14 cellular contexts compared by ENCODE assay signal in genomic region chr2:61995515-61995914, GRCh38.
A peak's percentile ranks its signal among the peaks of the same experiment; 100 is the strongest.
DNase-seq lines count a peak whose midpoint lies in the region; ATAC-seq, FAIRE-seq and TF ChIP-seq lines count a peak whose summit lies in the region.
"Had no signal": no experiment of that assay in that cellular context is flagged by ENCODE, and none has a peak within 500 bp of the region (broad histone marks: within the 10 kb centered on the region; RNA-seq: fewer than 3 reads in every experiment).

No MANE protein-coding gene starts in this region.

- no peaks in the 10 kb centered on the region for H3K36me3 ChIP-seq in K562 (ENCODE audit: control insufficient read depth, insufficient read depth, low read length)
- no peaks in the 10 kb centered on the region for H3K36me3 ChIP-seq in brain microvascular endothelial cell (replicated peaks)
- no peaks in the 10 kb centered on the region for H3K36me3 ChIP-seq in ascending aorta
- H3K36me3 ChIP-seq: HAP-1, ovary had no signal

- H3K4me1 ChIP-seq in K562 (replicated peaks in 1 of 2; ENCODE audit: control insufficient read depth in 2 of 2, insufficient read depth in 2 of 2, low read length in 2 of 2) (peaks cover 0 to 12% of the 10 kb centered on the region in 2 experiments; a peak in 2 of 5 replicates), ascending aorta (no peaks in the 10 kb centered on the region)
- H3K4me1 ChIP-seq: HAP-1 had no signal

- POLR2A ChIA-PET in K562 (lab: Yijun Ruan, JAX) = interaction anchor here (0.6 to 1.2 kb wide), 4 partner anchors 12 to 438 kb away, joined by 3 to 4 read pairs (median 4); no protein-coding TSS in a partner anchor
- POLR2A ChIA-PET in CD4-positive, alpha-beta T cell (lab: Charles Lee) = interaction anchor here (0.8 kb wide), 1 partner anchor 230 kb away, joined by 3 read pairs; no protein-coding TSS in a partner anchor

- H3K9ac ChIP-seq in K562 (ENCODE audit: insufficient read depth in 1 of 2, low read depth in 2 of 2, low read length in 2 of 2) = no peak overlapping the region

- H3K27me3 ChIP-seq in K562 (ENCODE audit: control insufficient read depth in 2 of 2, insufficient read depth in 2 of 2, low read length in 2 of 2) (no peaks in the 10 kb centered on the region), brain microvascular endothelial cell (replicated peaks) (no peaks in the 10 kb centered on the region), ascending aorta (no peaks in the 10 kb centered on the region)
- H3K27me3 ChIP-seq in CD4-positive, alpha-beta T cell (ENCODE audit: control insufficient read depth, insufficient read depth, low read length) = no peaks in the 10 kb centered on the region
- H3K27me3 ChIP-seq: ovary had no signal

- TF ChIP-seq EP300 in K562 (IDR thresholded peaks at IDR 0.05; ENCODE audit: low read length) = no peak

- H3K79me2 ChIP-seq in K562 (ENCODE audit: control insufficient read depth, insufficient read depth, low read length) = no peaks in the 10 kb centered on the region

- no peak for TF ChIP-seq CTCF in K562 (IDR thresholded peaks at IDR 0.05 in 2 of 3, conservative IDR thresholded peaks at IDR 0.05 in 1 of 3; ENCODE audit: insufficient read depth in 2 of 3, low read depth in 1 of 3, low read length in 3 of 3)
- TF ChIP-seq CTCF in CD4-positive, alpha-beta T cell (IDR thresholded peaks at IDR 0.05) = no peak
- TF ChIP-seq CTCF in brain microvascular endothelial cell (IDR thresholded peaks at IDR 0.05; ENCODE audit: low read depth, low read length, missing control alignments) = no peak
- TF ChIP-seq CTCF in ascending aorta (IDR thresholded peaks at IDR 0.05) = no peak

- whole genome bisulfite sequencing in K562 (ENCODE audit: insufficient coverage, low coverage, missing lambda C conversion rate) = 27% methylated on average over 2 of the region's 2 CpGs

- H3K27me3 Mint-ChIP-seq in CD4-positive, alpha-beta T cell = no peaks in the 10 kb centered on the region
- H3K27me3 Mint-ChIP-seq: IgD-negative memory B cell had no signal

- H3K4me3 Mint-ChIP-seq in CD4-positive, alpha-beta T cell = no peak overlapping the region
- H3K4me3 Mint-ChIP-seq: CD8-positive, alpha-beta T cell; IgD-negative memory B cell had no signal

- no peaks in the 10 kb centered on the region for H3K9me1 ChIP-seq in K562 (ENCODE audit: control insufficient read depth, insufficient read depth, low read length)

- H3K36me3 Mint-ChIP-seq in CD4-positive, alpha-beta T cell (ENCODE audit: low read depth) = no peaks in the 10 kb centered on the region

- H3K9me3 ChIP-seq in K562 (replicated peaks; ENCODE audit: control insufficient read depth, insufficient read depth, low read depth, low read length) = no peaks in the 10 kb centered on the region
- no peaks in the 10 kb centered on the region for H3K9me3 ChIP-seq in CD4-positive, alpha-beta T cell (ENCODE audit: control insufficient read depth, low read length)
- H3K9me3 ChIP-seq in ascending aorta = no peaks in the 10 kb centered on the region
- H3K9me3 ChIP-seq: HAP-1, ovary had no signal

- intact Hi-C loops in K562 (cut with micrococcal nuclease) = loop anchor here (1.0 to 10.0 kb wide), 2 partner anchors 219 to 302 kb away; no protein-coding TSS in a partner anchor
- intact Hi-C loops in CD4-positive, alpha-beta T cell (cut with DNase I, micrococcal nuclease) = loop anchor here in 1 of 2 experiments (10.0 kb wide), 1 partner anchor 779 kb away; no protein-coding TSS in a partner anchor
- intact Hi-C loops in ascending aorta (cut with DNase I) = loop anchor here (1.0 kb wide), 1 partner anchor 416 kb away; no protein-coding TSS in a partner anchor

- in situ Hi-C loops in K562 (cut with MboI) (no loop called here), brain microvascular endothelial cell (cut with HindIII; ENCODE audit: low pct_ligation_motif_present, low sequenced_read_pairs) (no loop called here)

- DNase-seq in K562 (ENCODE audit: extremely low read depth in 1 of 4, low spot score in 3 of 4) = peak in 2 of 4 experiments; percentile 12 to 17
- no peak for DNase-seq in CD4-positive, alpha-beta T cell
- no peak for DNase-seq in GF-D8 (lab: John Stamatoyannopoulos, UW)
- no peak for DNase-seq in brain microvascular endothelial cell
- DNase-seq in ascending aorta (ENCODE audit: low spot score in 2 of 2) = no peak
- DNase-seq: CD8-positive, alpha-beta T cell; NCI-H2029; ovary had no signal

- no peak for TF ChIP-seq POLR2A in K562 (conservative IDR thresholded peaks at IDR 0.05)

- H3K27ac ChIP-seq in K562 (ENCODE audit: extremely low read depth, low read depth, low read length) (no peak overlapping the region), brain microvascular endothelial cell (no peak overlapping the region), ascending aorta (no peak overlapping the region)
- H3K27ac ChIP-seq in CD4-positive, alpha-beta T cell (ENCODE audit: low read depth, low read length) = no peak overlapping the region
- H3K27ac ChIP-seq: ovary had no signal

- no peak overlapping the region for H3K4me3 ChIP-seq in K562
- no peak overlapping the region for H3K4me3 ChIP-seq in brain microvascular endothelial cell (ENCODE audit: low read depth, low read length)
- H3K4me3 ChIP-seq in ascending aorta = no peak overlapping the region
- H3K4me3 ChIP-seq: HAP-1, ovary had no signal

- H3K4me2 ChIP-seq in K562 (ENCODE audit: insufficient read depth, low read length) = no peak overlapping the region

- no peaks in the 10 kb centered on the region for H3K9me3 Mint-ChIP-seq in CD4-positive, alpha-beta T cell
- H3K9me3 Mint-ChIP-seq: CD8-positive, alpha-beta T cell; IgD-negative memory B cell had no signal

- H4K20me1 ChIP-seq in K562 (replicated peaks; ENCODE audit: control insufficient read depth, insufficient read depth, low read length) = no peaks in the 10 kb centered on the region

- H3K4me1 Mint-ChIP-seq in CD4-positive, alpha-beta T cell (ENCODE audit: low read depth) = peaks cover 6% of the 10 kb centered on the region

- ATAC-seq in GM18858 (IDR thresholded peaks at IDR 0.05; ENCODE audit: unreplicated experiment) = peak; percentile 82
- peak; percentile 67 for ATAC-seq in GM21619 (IDR thresholded peaks at IDR 0.05; ENCODE audit: unreplicated experiment)
- ATAC-seq in HG03135 (IDR thresholded peaks at IDR 0.05; ENCODE audit: unreplicated experiment) = peak; percentile 64
- ATAC-seq in K562 = peak; percentile 64
- no peak for ATAC-seq in CD4-positive, alpha-beta T cell (ENCODE audit: poor library complexity)
- ATAC-seq: CD8-positive, alpha-beta T cell; Panc1 had no signal

- CTCF ChIA-PET in K562 (lab: Yijun Ruan, JAX; ENCODE audit: low intra/inter-chr PET ratio) = interaction anchor here (0.7 kb wide), 1 partner anchor 194 kb away, joined by 3 read pairs; no protein-coding TSS in a partner anchor
- CTCF ChIA-PET in CD4-positive, alpha-beta T cell (lab: Charles Lee) = no interaction called here

- no peak overlapping the region for H2AFZ ChIP-seq in K562 (ENCODE audit: low read depth, low read length)

- TF ChIP-seq RAD21 in K562 (CRISPR knock-in tag; conservative IDR thresholded peaks at IDR 0.05 in 1 of 2, IDR thresholded peaks at IDR 0.05 in 1 of 2) = 0 out of 4 replicates have a peak, but pooled peaks of 1 of the 2 experiments have one; percentile 17

- H3K27ac Mint-ChIP-seq in CD4-positive, alpha-beta T cell = no peak overlapping the region
- H3K27ac Mint-ChIP-seq: CD8-positive, alpha-beta T cell had no signal

- BruUV-seq in K562 (replicated peaks; lab: Mats Ljungman, UMichigan) = no TSS peak

- no peak for FAIRE-seq in K562 (lab: Jason Lieb, UNC)

TF ChIP-seq in K562, 482 proteins besides CTCF, POLR2A, EP300 and RAD21:
- TF ChIP-seq HMBOX1 (IDR thresholded peaks at IDR 0.05) (peak; percentile 73), ZNF41 (CRISPR knock-in tag; conservative IDR thresholded peaks at IDR 0.05) (0 out of 2 replicates have a peak, but pooled peaks have one; percentile 31), ZKSCAN3 (CRISPR knock-in tag; IDR thresholded peaks at IDR 0.05) (no peak)
TF ChIP-seq in K562: peak in this region for 2.
